In genomic region chr1:23168462-23169218, GRCh38 we compare ENCODE assay signal across 8 cellular contexts. TPM values are rescaled to one million over a fixed set of nuclear protein-coding genes. Genes with fewer than 3 reads are reported as not detected.
A peak's percentile ranks its signal among the peaks of the same experiment; 100 is the strongest.
DNase-seq lines count a peak whose midpoint lies in the region; ATAC-seq and TF ChIP-seq lines count a peak whose summit lies in the region.

Gene LUZP1 (minus strand): TSS chr1:23168856.

- intact Hi-C loops in activated CD8-positive, alpha-beta T cell treated with anti-CD3 and anti-CD28 coated beads for 36 hours (cut with micrococcal nuclease) = no loop called here
- intact Hi-C loops in dorsolateral prefrontal cortex (cut with DNase I) (loop anchor here in 1 of 2 donors (5.0 kb wide), 1 partner anchor 66 kb away; no protein-coding TSS in a partner anchor), right lobe of liver (cut with DNase I) (no loop called here)

- no peaks in the 10 kb centered on the region for H3K9me3 Mint-ChIP-seq in activated CD8-positive, alpha-beta T cell treated with anti-CD3 and anti-CD28 coated beads for 36 hours

- no peaks in the 10 kb centered on the region for H3K36me3 ChIP-seq in right lobe of liver

- H3K4me3 Mint-ChIP-seq in activated CD8-positive, alpha-beta T cell treated with anti-CD3 and anti-CD28 coated beads for 36 hours = peak within 1 kb of the TSS; percentile 97

- peak; percentile 69 to 82 for DNase-seq in NCI-H2081 (lab: John Stamatoyannopoulos, UW)
- no peak for DNase-seq in NCI-H2081 treated with DMSO at 0.1 percent for 48 hours (lab: John Stamatoyannopoulos, UW)
- DNase-seq in NCI-H82 (lab: John Stamatoyannopoulos, UW) = peak; percentile 92
- DNase-seq in activated CD8-positive, alpha-beta T cell treated with anti-CD3 and anti-CD28 coated beads for 36 hours = peak; percentile 90
- peak; percentile 86 to 97 (median 94) for DNase-seq in dorsolateral prefrontal cortex
- peak; percentile 92 to 94 (median 93) for DNase-seq in right lobe of liver
- DNase-seq in stimulated activated CD4-positive, alpha-beta T cell treated with anti-CD3 and anti-CD28 coated beads, Interleukin-4, amount 100 ng/mL, for 24 hours = peak; percentile 91

- H3K4me1 ChIP-seq in right lobe of liver = peaks cover 0 to 5% (median 0%) of the 10 kb centered on the region in 4 donors

- POLR2A ChIA-PET in activated CD8-positive, alpha-beta T cell treated with anti-CD3 and anti-CD28 coated beads for 36 hours (lab: Charles Lee) = interaction anchor here (0.6 to 2.9 kb wide), 11 partner anchors 47 to 601 kb away, joined by 3 to 11 read pairs (median 3); partner anchors contain the start of gene KDM1A

- peak within 1 kb of the TSS; percentile 62 to 92 (median 79) for H3K4me3 ChIP-seq in dorsolateral prefrontal cortex
- H3K4me3 ChIP-seq in right lobe of liver = peak within 1 kb of the TSS; percentile 82 to 86 (median 85)

- TF ChIP-seq CTCF in activated CD8-positive, alpha-beta T cell treated with anti-CD3 and anti-CD28 coated beads for 36 hours (IDR thresholded peaks at IDR 0.05) = no peak
- TF ChIP-seq CTCF in dorsolateral prefrontal cortex (IDR thresholded peaks at IDR 0.05 in 54 of 56, conservative IDR thresholded peaks at IDR 0.05 in 2 of 56; ENCODE audit: low read depth in 1 of 56, partially characterized antibody in 56 of 56) = peak in 8 of 56 donors; percentile 7 to 33 (median 16)
- TF ChIP-seq CTCF in right lobe of liver (IDR thresholded peaks at IDR 0.05) = no peak

- WGBS in right lobe of liver (ENCODE audit: insufficient coverage, low coverage, low lambda C conversion rate, missing lambda C conversion rate) = 11% methylated on average over 27 of the region's 56 CpGs

- peak within 1 kb of the TSS in 58 of 59 donors; percentile 3 to 93 (median 82) for H3K27ac ChIP-seq in dorsolateral prefrontal cortex
- peak within 1 kb of the TSS; percentile 67 to 87 (median 76) for H3K27ac ChIP-seq in right lobe of liver

- H3K4me1 Mint-ChIP-seq in activated CD8-positive, alpha-beta T cell treated with anti-CD3 and anti-CD28 coated beads for 36 hours (ENCODE audit: low read depth) = peaks cover 36% of the 10 kb centered on the region

- H3K27ac Mint-ChIP-seq in activated CD8-positive, alpha-beta T cell treated with anti-CD3 and anti-CD28 coated beads for 36 hours = peak within 1 kb of the TSS; percentile 92

- H3K27me3 ChIP-seq in dorsolateral prefrontal cortex (no peaks in the 10 kb centered on the region), right lobe of liver (no peaks in the 10 kb centered on the region)

- no peaks in the 10 kb centered on the region for H3K27me3 Mint-ChIP-seq in activated CD8-positive, alpha-beta T cell treated with anti-CD3 and anti-CD28 coated beads for 36 hours

- ATAC-seq in HG03378 (IDR thresholded peaks at IDR 0.05; ENCODE audit: unreplicated experiment) (peak; percentile 33), right lobe of liver (peak; percentile 95 to 97 (median 96))
- peak; percentile 92 for ATAC-seq in activated CD8-positive, alpha-beta T cell treated with anti-CD3 and anti-CD28 coated beads for 36 hours

- H3K9me3 ChIP-seq in right lobe of liver = no peaks in the 10 kb centered on the region

- CTCF ChIA-PET in activated CD8-positive, alpha-beta T cell treated with anti-CD3 and anti-CD28 coated beads for 36 hours (lab: Charles Lee) = interaction anchor here (0.8 to 8.8 kb wide), 5 partner anchors 13 to 71 kb away, joined by 3 to 93 read pairs (median 4); no protein-coding TSS in a partner anchor

- no peaks in the 10 kb centered on the region for H3K36me3 Mint-ChIP-seq in activated CD8-positive, alpha-beta T cell treated with anti-CD3 and anti-CD28 coated beads for 36 hours (ENCODE audit: low read depth)

- TF ChIP-seq POLR2A in right lobe of liver (IDR thresholded peaks at IDR 0.05) = peak; percentile 94

RNA-seq across cellular contexts. Expression of gene LUZP1, which starts in this region (rescaled TPM):
- total RNA-seq in activated CD8-positive, alpha-beta T cell treated with anti-CD3 and anti-CD28 coated beads for 36 hours = 10 to 100 TPM; 14.9 to 16.0 TPM
- total RNA-seq in dorsolateral prefrontal cortex (100 to 1,000 TPM in 3 of 120 experiments, 10 to 100 TPM in 117; 23.0 to 108 (median 71.6) TPM), right lobe of liver (1 to 10 TPM; 4.1 to 8.0 (median 6.1) TPM)

Comparison
In these comparisons a context has a peak if more than half of its experiments do, and no peak if none do; other contexts are left out.
1. ATAC-seq: peak in every context shown above with its lines; median percentile 96 in right lobe of liver; 92 in activated CD8-positive, alpha-beta T cell treated with anti-CD3 and anti-CD28 coated beads for 36 hours; 33 in HG03378.